Comparison of ENCODE assay signal across 8 cellular contexts in genomic region chr1:229694053-229694693, GRCh38.
DNase-seq lines count a peak whose midpoint lies in the region; ATAC-seq and TF ChIP-seq lines count a peak whose summit lies in the region.

No MANE protein-coding gene starts in this region.

- peaks cover 23% of the 10 kb centered on the region for H3K27me3 Mint-ChIP-seq in activated CD4-positive, alpha-beta memory T cell treated with anti-CD3 and anti-CD28 coated beads for 36 hours

- intact Hi-C loops in IMR-90 (cut with micrococcal nuclease): loop anchor here (5.0 kb wide), 1 partner anchor 447 kb away; no protein-coding TSS in a partner anchor
- intact Hi-C loops in activated CD4-positive, alpha-beta memory T cell treated with anti-CD3 and anti-CD28 coated beads for 36 hours (cut with micrococcal nuclease): no loop called here

- no peak overlapping the region for H2BK120ac ChIP-seq in IMR-90 (ENCODE audit: low read depth, low read length)

- no peak overlapping the region for H2BK5ac ChIP-seq in IMR-90 (ENCODE audit: low read depth, low read length, poor library complexity, severe bottlenecking)

- no peak overlapping the region for H3K18ac ChIP-seq in IMR-90 (ENCODE audit: low read depth, low read length)

- CTCF ChIA-PET in IMR-90 (lab: Yijun Ruan, JAX): interaction anchor here (0.6 to 1.0 kb wide), 2 partner anchors 75 to 615 kb away, joined by 3 read pairs; no protein-coding TSS in a partner anchor
- CTCF ChIA-PET in activated CD4-positive, alpha-beta memory T cell treated with anti-CD3 and anti-CD28 coated beads for 36 hours (lab: Charles Lee): no interaction called here

- H3K9me2 ChIP-seq in hepatocyte (replicated peaks; ENCODE audit: insufficient read depth): no peaks in the 10 kb centered on the region

- H3K4ac ChIP-seq in IMR-90 (ENCODE audit: low read depth, low read length): no peak overlapping the region

- H4K8ac ChIP-seq in IMR-90 (ENCODE audit: low read depth in 2 of 2, low read length in 2 of 2): no peak overlapping the region

- no peak overlapping the region for H2BK15ac ChIP-seq in IMR-90 (ENCODE audit: low read depth, low read length)

- H3K4me3 ChIP-seq in IMR-90 (ENCODE audit: insufficient read depth, low read depth, low read length) (no peak overlapping the region), hepatocyte (no peak overlapping the region), suprapubic skin (no peak overlapping the region)

- no peak overlapping the region for H3K9ac ChIP-seq in IMR-90 (ENCODE audit: low read depth, low read length)

- H3K36me3 Mint-ChIP-seq in activated CD4-positive, alpha-beta memory T cell treated with anti-CD3 and anti-CD28 coated beads for 36 hours: no peaks in the 10 kb centered on the region

- H3K4me3 Mint-ChIP-seq in activated CD4-positive, alpha-beta memory T cell treated with anti-CD3 and anti-CD28 coated beads for 36 hours: no peak overlapping the region

- BruUV-seq in IMR-90 (replicated peaks; lab: Mats Ljungman, UMichigan): no TSS peak

- no peak for TF ChIP-seq RAD21 in IMR-90 (IDR thresholded peaks at IDR 0.05; ENCODE audit: low read length)

- H3K27ac ChIP-seq in IMR-90 (ENCODE audit: insufficient read depth, low read length) (no peak overlapping the region), hepatocyte (no peak overlapping the region), suprapubic skin (no peak overlapping the region)

- no peak overlapping the region for H3K56ac ChIP-seq in IMR-90 (ENCODE audit: extremely low read depth, insufficient read depth, low read length)

- peak overlapping the region; percentile 34 for H2AFZ ChIP-seq in IMR-90 (replicated peaks; ENCODE audit: low read length, poor library complexity)
- no peak overlapping the region for H2AFZ ChIP-seq in hepatocyte

- no peak overlapping the region for H3K27ac Mint-ChIP-seq in activated CD4-positive, alpha-beta memory T cell treated with anti-CD3 and anti-CD28 coated beads for 36 hours

- H3K9me3 ChIP-seq in IMR-90 (ENCODE audit: control insufficient read depth, insufficient read depth, low read length) (no peaks in the 10 kb centered on the region), hepatocyte (ENCODE audit: low read depth) (no peaks in the 10 kb centered on the region), suprapubic skin (no peaks in the 10 kb centered on the region)

- H4K5ac ChIP-seq in IMR-90 (ENCODE audit: low read depth, low read length): no peak overlapping the region

- TF ChIP-seq CTCF in IMR-90 (conservative IDR thresholded peaks at IDR 0.05; ENCODE audit: low read depth, low read length) (no peak), hepatocyte (IDR thresholded peaks at IDR 0.05; ENCODE audit: poor library complexity) (no peak), suprapubic skin (IDR thresholded peaks at IDR 0.05) (no peak)

- H2BK20ac ChIP-seq in IMR-90 (ENCODE audit: low read depth, low read length): no peak overlapping the region

- no peak overlapping the region for H2AK5ac ChIP-seq in IMR-90 (ENCODE audit: low read depth, low read length)

- no peaks in the 10 kb centered on the region for H3K79me2 ChIP-seq in hepatocyte

- no peaks in the 10 kb centered on the region for H4K20me1 ChIP-seq in IMR-90 (ENCODE audit: insufficient read depth, low read length)
- H4K20me1 ChIP-seq in hepatocyte (ENCODE audit: insufficient read depth, poor library complexity, severe bottlenecking): no peaks in the 10 kb centered on the region

- H3K4me1 ChIP-seq in IMR-90 (ENCODE audit: control insufficient read depth, insufficient read depth, low read length) (peaks cover 5% of the 10 kb centered on the region; the same call in 1 of the 2 replicates), hepatocyte (ENCODE audit: insufficient read depth) (no peaks in the 10 kb centered on the region), suprapubic skin (peaks cover 6% of the 10 kb centered on the region)

- dilution Hi-C loops in IMR-90 (cut with HindIII; ENCODE audit: low sequenced_read_pairs, unreplicated experiment): no loop called here

- in situ Hi-C loops in IMR-90 (cut with MboI; ENCODE audit: low sequenced_read_pairs): no loop called here

- no peaks in the 10 kb centered on the region for H3K9me3 Mint-ChIP-seq in activated CD4-positive, alpha-beta memory T cell treated with anti-CD3 and anti-CD28 coated beads for 36 hours

- 29% methylated on average over 3 of the region's 11 CpGs; no CpG with 5 or more reads in 1 of the 2 experiments for WGBS in IMR-90 (ENCODE audit: extremely low coverage in 2 of 2, insufficient read length in 1 of 2), 2 experiments
- 45% methylated on average over 11 of the region's 11 CpGs for WGBS in hepatocyte (ENCODE audit: low lambda C conversion rate, missing lambda C conversion rate)
- 40% methylated on average over 7 of the region's 11 CpGs for WGBS in suprapubic skin

- H3K23ac ChIP-seq in IMR-90 (ENCODE audit: low read depth, low read length): no peak overlapping the region

- H3K14ac ChIP-seq in IMR-90 (replicated peaks; ENCODE audit: low read depth, low read length): no peak overlapping the region

- ATAC-seq in IMR-90 (ENCODE audit: low read depth): peak; percentile 93
- ATAC-seq in HG02798 (IDR thresholded peaks at IDR 0.05; ENCODE audit: poor library complexity, unreplicated experiment): no peak
- no peak for ATAC-seq in GM21723 (IDR thresholded peaks at IDR 0.05; ENCODE audit: unreplicated experiment)
- ATAC-seq in GM18511 (IDR thresholded peaks at IDR 0.05; ENCODE audit: unreplicated experiment): no peak

- peak overlapping the region; percentile 58 for H2AK9ac ChIP-seq in IMR-90 (replicated peaks; ENCODE audit: low read depth, low read length, poor library complexity)

- no peak for TF ChIP-seq EP300 in suprapubic skin (IDR thresholded peaks at IDR 0.05)

- POLR2A ChIA-PET in IMR-90 (lab: Charles Lee; ENCODE audit: unreplicated experiment): no interaction called here
- POLR2A ChIA-PET in activated CD4-positive, alpha-beta memory T cell treated with anti-CD3 and anti-CD28 coated beads for 36 hours (lab: Charles Lee): no interaction called here

- H3K27me3 ChIP-seq in IMR-90 (ENCODE audit: control insufficient read depth, insufficient read depth, low read length) (no peaks in the 10 kb centered on the region), hepatocyte (no peaks in the 10 kb centered on the region), suprapubic skin (no peaks in the 10 kb centered on the region)

- no peaks in the 10 kb centered on the region for H3K36me3 ChIP-seq in IMR-90 (ENCODE audit: control insufficient read depth, insufficient read depth, low read length)
- H3K36me3 ChIP-seq in hepatocyte (replicated peaks; ENCODE audit: insufficient read depth, low read depth): no peaks in the 10 kb centered on the region
- H3K36me3 ChIP-seq in suprapubic skin: no peaks in the 10 kb centered on the region

- no peaks in the 10 kb centered on the region for H3K79me1 ChIP-seq in IMR-90 (ENCODE audit: low read depth in 1 of 2, low read length in 2 of 2)

- H4K91ac ChIP-seq in IMR-90 (ENCODE audit: insufficient read depth, low read depth, low read length): no peak overlapping the region

- DNase-seq in IMR-90: peak; percentile 81
- peak; percentile 88 for DNase-seq in SHP77 treated with DMSO at 0.1 percent for 48 hours (lab: John Stamatoyannopoulos, UW)
- peak; percentile 38 for DNase-seq in hepatocyte (ENCODE audit: low spot score)
- peak; percentile 81 to 87 for DNase-seq in suprapubic skin (ENCODE audit: low spot score in 2 of 2)
- DNase-seq in activated CD4-positive, alpha-beta memory T cell treated with anti-CD3 and anti-CD28 coated beads for 36 hours: no peak

- peaks cover 9% of the 10 kb centered on the region for H3K4me1 Mint-ChIP-seq in activated CD4-positive, alpha-beta memory T cell treated with anti-CD3 and anti-CD28 coated beads for 36 hours (ENCODE audit: low read depth)

- H3K9me1 ChIP-seq in IMR-90 (ENCODE audit: insufficient read depth, low read length): no peaks in the 10 kb centered on the region

- TF ChIP-seq POLR2A in IMR-90 (IDR thresholded peaks at IDR 0.05; ENCODE audit: low read depth, low read length) (no peak), suprapubic skin (IDR thresholded peaks at IDR 0.05) (no peak)

- H3K4me2 ChIP-seq in IMR-90 (ENCODE audit: low read depth, low read length) (peak overlapping the region; percentile 37; the same call in 1 of the 2 replicates), hepatocyte (no peak overlapping the region)

TF ChIP-seq in IMR-90, 13 proteins besides CTCF, POLR2A, EP300 and RAD21 (continues in another document):
- no peak for TF ChIP-seq ELK1 (IDR thresholded peaks at IDR 0.05; ENCODE audit: borderline replicate concordance, low read depth, low read length)
- peak; percentile 51; the same call in 1 of the 2 replicates for TF ChIP-seq MAZ (IDR thresholded peaks at IDR 0.05; ENCODE audit: borderline replicate concordance, low read depth, low read length)
- TF ChIP-seq SMC3 (IDR thresholded peaks at IDR 0.05; ENCODE audit: low read depth, low read length): no peak
- TF ChIP-seq MAFK (IDR thresholded peaks at IDR 0.05; ENCODE audit: low read depth, low read length): no peak
- TF ChIP-seq BHLHE40 (IDR thresholded peaks at IDR 0.05; ENCODE audit: low read depth, low read length): no peak
- no peak for TF ChIP-seq USF2 (IDR thresholded peaks at IDR 0.05; ENCODE audit: low read depth, low read length)
- TF ChIP-seq FOS (IDR thresholded peaks at IDR 0.05; ENCODE audit: low read depth, low read length): peak; percentile 46; the same call in 1 of the 2 replicates
- TF ChIP-seq CHD1 (IDR thresholded peaks at IDR 0.05; ENCODE audit: low read depth, low read length): no peak
- TF ChIP-seq MXI1 (IDR thresholded peaks at IDR 0.05; ENCODE audit: borderline replicate concordance, low read depth, low read length): no peak
- peak; percentile 43; the same call in 1 of the 2 replicates for TF ChIP-seq CEBPB (IDR thresholded peaks at IDR 0.05; ENCODE audit: low read depth, low read length)
- no peak for TF ChIP-seq RFX5 (IDR thresholded peaks at IDR 0.05; ENCODE audit: low read depth, low read length)
- no peak for TF ChIP-seq RCOR1 (IDR thresholded peaks at IDR 0.05; ENCODE audit: insufficient replicate concordance, low read length)
